Comparison of ENCODE assay signal across 8 cellular contexts in genomic region chr7:140923358-140924006, GRCh38. TPM values are rescaled to one million over a fixed set of nuclear protein-coding genes. Genes with fewer than 3 reads are reported as not detected.
DNase-seq lines count a peak whose midpoint lies in the region; ATAC-seq, FAIRE-seq and TF ChIP-seq lines count a peak whose summit lies in the region.

No MANE protein-coding gene starts in this region.

- no peak overlapping the region for H3K27ac Mint-ChIP-seq in astrocyte (ENCODE audit: unreplicated experiment)
- no peak overlapping the region for H3K27ac Mint-ChIP-seq in activated T-cell treated with anti-CD3 and anti-CD28 coated beads, Interleukin-2, amount 50 U/mL, for 72 hours

- no peak overlapping the region for H3K4me3 Mint-ChIP-seq in astrocyte (ENCODE audit: unreplicated experiment)
- H3K4me3 Mint-ChIP-seq in activated T-cell treated with anti-CD3 and anti-CD28 coated beads, Interleukin-2, amount 50 U/mL, for 72 hours, result no peak overlapping the region

- H3K27me3 ChIP-seq in ACC112 (ENCODE audit: insufficient read depth, low read length), result no peaks in the 10 kb centered on the region
- no peaks in the 10 kb centered on the region for H3K27me3 ChIP-seq in astrocyte (ENCODE audit: insufficient read depth, low read length)
- H3K27me3 ChIP-seq in stomach smooth muscle (ENCODE audit: control insufficient read depth in 1 of 2, insufficient read depth in 2 of 2, low read length in 2 of 2), result no peaks in the 10 kb centered on the region

- peak; percentile 57 for DNase-seq in HT-29 (ENCODE audit: low spot score)
- DNase-seq in astrocyte (ENCODE audit: low read depth), result peak; percentile 9
- DNase-seq in inferior parietal cortex (ENCODE audit: extremely low spot score), result peak; percentile 52
- DNase-seq in activated effector memory CD4-positive, alpha-beta T cell treated with anti-CD3 and anti-CD28 coated beads, Interleukin-2, amount 50 U/mL, for 16 hours, result no peak
- no peak for DNase-seq in activated T-cell treated with anti-CD3 and anti-CD28 coated beads, Interleukin-2, amount 50 U/mL, for 72 hours

- H3K4me1 ChIP-seq in ACC112 (ENCODE audit: control insufficient read depth, insufficient read depth, low read length, unreplicated experiment) (peaks cover 12% of the 10 kb centered on the region), astrocyte (ENCODE audit: insufficient read depth, low read length) (peaks cover 6% of the 10 kb centered on the region), stomach smooth muscle (ENCODE audit: control insufficient read depth, insufficient read depth, low read length) (peaks cover 2% of the 10 kb centered on the region)

- H3K4me1 Mint-ChIP-seq in astrocyte (ENCODE audit: low read depth, unreplicated experiment), result no peaks in the 10 kb centered on the region
- H3K4me1 Mint-ChIP-seq in activated T-cell treated with anti-CD3 and anti-CD28 coated beads, Interleukin-2, amount 50 U/mL, for 72 hours (ENCODE audit: low read depth), result peaks cover 7% of the 10 kb centered on the region

- peaks cover 57% of the 10 kb centered on the region for H3K79me2 ChIP-seq in ACC112 (ENCODE audit: control insufficient read depth, insufficient read depth, low read length, unreplicated experiment)
- H3K79me2 ChIP-seq in astrocyte (ENCODE audit: insufficient read depth, low read length), result peaks cover 58% of the 10 kb centered on the region

- FAIRE-seq in astrocyte (lab: Jason Lieb, UNC), result no peak

- H3K27me3 Mint-ChIP-seq in astrocyte (ENCODE audit: low read depth, unreplicated experiment), result no peaks in the 10 kb centered on the region
- H3K27me3 Mint-ChIP-seq in activated T-cell treated with anti-CD3 and anti-CD28 coated beads, Interleukin-2, amount 50 U/mL, for 72 hours (ENCODE audit: low read depth), result no peaks in the 10 kb centered on the region

- H3K4me3 ChIP-seq in ACC112 (ENCODE audit: low read depth, low read length) (peak overlapping the region; percentile 86), astrocyte (ENCODE audit: insufficient read depth, low read depth, low read length) (peak overlapping the region; percentile 85), stomach smooth muscle (ENCODE audit: low read length in 2 of 2) (peak overlapping the region; percentile 74 to 95)

- peaks cover 42% of the 10 kb centered on the region for H4K20me1 ChIP-seq in astrocyte (ENCODE audit: insufficient read depth, low read length)

- H3K4me2 ChIP-seq in astrocyte (ENCODE audit: low read length), result peak overlapping the region; percentile 94

- H3K9me3 ChIP-seq in astrocyte (ENCODE audit: insufficient read depth, low read depth, low read length) (no peaks in the 10 kb centered on the region), stomach smooth muscle (ENCODE audit: control insufficient read depth in 2 of 2, low read length in 2 of 2) (no peaks in the 10 kb centered on the region)

- no peak for TF ChIP-seq CTCF in astrocyte (IDR thresholded peaks at IDR 0.05; ENCODE audit: insufficient read depth, low read depth, low read length)

- no peaks in the 10 kb centered on the region for H3K9me3 Mint-ChIP-seq in astrocyte (ENCODE audit: unreplicated experiment)
- no peaks in the 10 kb centered on the region for H3K9me3 Mint-ChIP-seq in activated T-cell treated with anti-CD3 and anti-CD28 coated beads, Interleukin-2, amount 50 U/mL, for 72 hours

- peak; percentile 8 for ATAC-seq in GM18517 (IDR thresholded peaks at IDR 0.05; ENCODE audit: unreplicated experiment)
- no peak for ATAC-seq in activated T-cell treated with anti-CD3 and anti-CD28 coated beads, Interleukin-2, amount 50 U/mL, for 72 hours (replicated peaks in 1 of 2)

- H3K27ac ChIP-seq in ACC112 (ENCODE audit: low read depth, low read length) (peak overlapping the region; percentile 90; the same call in 1 of the 2 replicates), astrocyte (ENCODE audit: low read depth, low read length) (peak overlapping the region; percentile 95), stomach smooth muscle (ENCODE audit: low read length) (peak overlapping the region; percentile 97)

- peak overlapping the region; percentile 11 for H2AFZ ChIP-seq in ACC112 (ENCODE audit: low read length, unreplicated experiment)
- H2AFZ ChIP-seq in astrocyte (ENCODE audit: low read depth, low read length), result peak overlapping the region; percentile 88

- H3K36me3 ChIP-seq in ACC112 (ENCODE audit: insufficient read depth, low read length) (no peaks in the 10 kb centered on the region), astrocyte (ENCODE audit: insufficient read depth, low read length) (no peaks in the 10 kb centered on the region), stomach smooth muscle (ENCODE audit: control insufficient read depth in 2 of 2, insufficient read depth in 2 of 2, low read length in 2 of 2) (no peaks in the 10 kb centered on the region)

- peak overlapping the region; percentile 98 for H3K9ac ChIP-seq in astrocyte (ENCODE audit: low read length)
- peak overlapping the region; percentile 79 to 93 for H3K9ac ChIP-seq in stomach smooth muscle (ENCODE audit: low read length in 2 of 2)

- no peaks in the 10 kb centered on the region for H3K36me3 Mint-ChIP-seq in astrocyte (ENCODE audit: low read depth, unreplicated experiment)
- peaks cover 3 to 4% of the 10 kb centered on the region in 2 donors for H3K36me3 Mint-ChIP-seq in activated T-cell treated with anti-CD3 and anti-CD28 coated beads, Interleukin-2, amount 50 U/mL, for 72 hours (ENCODE audit: insufficient read depth in 2 of 2)

RNA-seq across cellular contexts. Expression of gene BRAF, which starts 1.2 kb away (rescaled TPM):
- 7.5 and 8.3 TPM in 2 replicates for total RNA-seq in HT-29 (2014; rRNA removed; shearing (Covaris generic))
- total RNA-seq in astrocyte, result 24.1 and 26.0 TPM in 2 replicates
- 10 to 100 TPM; 51.7 to 56.2 TPM for total RNA-seq in activated T-cell treated with anti-CD3 and anti-CD28 coated beads, Interleukin-2, amount 50 U/mL, for 72 hours

Comparison
In these comparisons a context has a peak if more than half of its experiments do, and no peak if none do; other contexts are left out.
1. DNase-seq: peak in HT-29 (single experiment), astrocyte (single experiment) and inferior parietal cortex (single experiment); none in activated effector memory CD4-positive, alpha-beta T cell treated with anti-CD3 and anti-CD28 coated beads, Interleukin-2, amount 50 U/mL, for 16 hours (single experiment) and activated T-cell treated with anti-CD3 and anti-CD28 coated beads, Interleukin-2, amount 50 U/mL, for 72 hours (0 of 2).
2. Peak in every context shown above with its lines, with median percentiles within 50 percentile points of each other: H3K27ac ChIP-seq and H3K4me3 ChIP-seq.